1 cellular context compared by ENCODE assay signal in the genomic region with DNA sequence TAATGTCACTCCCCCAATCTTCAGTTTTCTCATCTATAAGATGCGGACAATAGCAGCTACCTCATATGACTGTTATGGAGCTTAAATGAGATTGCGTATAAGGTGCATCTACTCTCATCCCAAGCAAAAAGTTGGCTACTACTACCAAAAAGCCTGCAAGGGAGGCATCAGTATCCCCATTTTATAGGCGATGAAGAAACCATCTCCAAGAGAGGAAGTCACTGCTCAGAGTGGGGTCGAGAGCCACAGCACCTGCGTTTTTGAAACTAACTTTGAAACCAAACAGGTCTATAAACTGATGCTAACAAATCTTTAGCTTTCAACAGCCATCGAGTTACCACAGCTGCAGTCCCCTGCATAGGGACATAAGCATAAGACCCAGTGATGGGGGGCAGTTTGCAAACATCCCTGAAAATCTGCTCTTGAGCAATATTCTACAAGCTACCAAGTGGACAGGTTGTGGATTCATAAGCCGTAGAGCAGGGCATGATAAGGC.
TF ChIP-seq lines count a peak whose summit lies in the region.

No MANE protein-coding gene starts in this region.

TF ChIP-seq in SK-N-SH, 30 proteins besides CTCF, POLR2A, EP300 and RAD21 (continued from another document):
- TF ChIP-seq SIN3A (IDR thresholded peaks at IDR 0.05; ENCODE audit: borderline replicate concordance, low read depth, low read length) (no peak), MXI1 (IDR thresholded peaks at IDR 0.05; ENCODE audit: low read depth, low read length) (no peak)
